ENCODE assay signal across 7 cellular contexts in the genomic region with DNA sequence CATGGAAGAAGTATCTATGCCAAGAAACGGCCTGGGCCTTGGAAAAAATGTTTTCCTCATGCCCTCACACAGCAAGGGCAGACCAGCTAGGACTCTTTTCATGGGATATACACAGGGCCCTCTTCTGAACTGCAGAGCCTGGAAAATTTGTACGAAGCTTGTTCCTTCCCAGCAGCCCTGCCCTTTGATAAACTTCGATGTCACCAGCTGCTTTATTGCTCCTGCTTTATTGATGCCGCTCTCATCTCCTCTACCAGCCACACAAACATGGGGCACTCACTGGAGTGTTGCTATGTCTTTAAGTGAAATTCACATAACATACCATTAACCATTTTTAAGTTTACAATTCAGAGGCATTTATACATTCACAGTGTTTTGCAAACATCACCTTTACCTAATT.
"Had no signal": no experiment of that assay in that cellular context is flagged by ENCODE, and none has a peak within 500 bp of the region (broad histone marks: within the 10 kb centered on the region; RNA-seq: fewer than 3 reads in every experiment).

No MANE protein-coding gene starts in this region.

- H3K4me1 ChIP-seq: HAP-1 had no signal

- H3K4me2 ChIP-seq: GM23338 had no signal

- H3K9me3 ChIP-seq: HAP-1 had no signal

- FAIRE-seq: H1 had no signal

- H3K9me3 Mint-ChIP-seq: GM23338, HFFc6 had no signal

- H2AFZ ChIP-seq: GM23338 had no signal

- H3K4me3 Mint-ChIP-seq: GM23338, HFFc6 had no signal

- H3K4me3 ChIP-seq: GM23338, HAP-1 had no signal

- H3K4me1 Mint-ChIP-seq: GM23338 had no signal

- H3K27ac ChIP-seq: HL-60 had no signal

- H3K27ac Mint-ChIP-seq: GM23338, HFFc6 had no signal

- DNase-seq: H7, HFFc6, IMR-90 had no signal

- H3K36me3 ChIP-seq: HAP-1 had no signal
